In the genomic region with DNA sequence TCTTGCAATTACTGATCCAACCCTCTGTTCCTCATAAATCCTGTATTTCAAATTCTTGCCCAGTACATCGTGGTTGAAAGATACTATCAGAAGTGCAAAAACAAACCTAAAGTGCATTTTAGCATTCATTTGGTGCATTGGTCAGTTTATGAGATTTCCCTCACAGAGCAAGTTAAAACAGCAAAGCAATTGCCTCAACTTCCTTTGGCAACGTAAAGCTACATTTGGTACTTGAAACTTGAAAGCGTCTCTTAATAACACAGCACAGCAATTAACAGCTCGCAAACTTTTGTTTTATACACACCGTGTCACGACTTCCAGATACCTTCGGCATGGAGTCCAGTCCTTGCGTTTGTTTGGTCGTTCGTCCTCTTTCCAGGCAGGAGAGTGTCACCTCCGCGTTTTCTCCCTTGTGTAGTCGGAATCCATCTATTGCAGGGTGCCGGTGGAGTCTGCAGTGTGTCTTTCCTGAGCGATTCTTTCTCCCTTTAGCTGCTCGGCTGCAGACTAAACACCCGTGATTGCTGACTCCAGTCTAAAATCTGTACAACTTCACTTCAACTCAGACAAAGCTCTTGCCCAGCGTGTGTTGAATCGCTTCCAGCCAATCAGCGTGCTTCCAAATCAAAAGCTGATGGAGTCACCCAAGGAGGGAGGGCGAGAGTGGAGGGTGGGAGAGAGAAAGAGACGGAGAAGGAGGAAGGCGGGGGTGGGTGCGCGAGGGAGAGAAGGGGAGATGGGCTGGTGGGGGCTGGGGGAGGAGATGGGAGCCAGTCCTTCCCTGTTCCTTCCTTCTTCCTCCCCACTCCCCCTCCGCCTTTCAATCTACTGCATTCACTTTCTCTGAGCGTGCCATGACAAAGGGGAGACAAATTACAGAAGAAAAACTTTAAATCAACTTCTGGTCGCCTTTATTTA, we compare ENCODE assay signal across 9 cellular contexts. TPM values are rescaled to one million over a fixed set of nuclear protein-coding genes. Genes with fewer than 3 reads are reported as not detected.
DNase-seq lines count a peak whose midpoint lies in the region; ATAC-seq, FAIRE-seq and TF ChIP-seq lines count a peak whose summit lies in the region.
"Had no signal": no experiment of that assay in that cellular context is flagged by ENCODE, and none has a peak within 500 bp of the region (broad histone marks: within the 10 kb centered on the region; RNA-seq: fewer than 3 reads in every experiment).

A gene with protein sequence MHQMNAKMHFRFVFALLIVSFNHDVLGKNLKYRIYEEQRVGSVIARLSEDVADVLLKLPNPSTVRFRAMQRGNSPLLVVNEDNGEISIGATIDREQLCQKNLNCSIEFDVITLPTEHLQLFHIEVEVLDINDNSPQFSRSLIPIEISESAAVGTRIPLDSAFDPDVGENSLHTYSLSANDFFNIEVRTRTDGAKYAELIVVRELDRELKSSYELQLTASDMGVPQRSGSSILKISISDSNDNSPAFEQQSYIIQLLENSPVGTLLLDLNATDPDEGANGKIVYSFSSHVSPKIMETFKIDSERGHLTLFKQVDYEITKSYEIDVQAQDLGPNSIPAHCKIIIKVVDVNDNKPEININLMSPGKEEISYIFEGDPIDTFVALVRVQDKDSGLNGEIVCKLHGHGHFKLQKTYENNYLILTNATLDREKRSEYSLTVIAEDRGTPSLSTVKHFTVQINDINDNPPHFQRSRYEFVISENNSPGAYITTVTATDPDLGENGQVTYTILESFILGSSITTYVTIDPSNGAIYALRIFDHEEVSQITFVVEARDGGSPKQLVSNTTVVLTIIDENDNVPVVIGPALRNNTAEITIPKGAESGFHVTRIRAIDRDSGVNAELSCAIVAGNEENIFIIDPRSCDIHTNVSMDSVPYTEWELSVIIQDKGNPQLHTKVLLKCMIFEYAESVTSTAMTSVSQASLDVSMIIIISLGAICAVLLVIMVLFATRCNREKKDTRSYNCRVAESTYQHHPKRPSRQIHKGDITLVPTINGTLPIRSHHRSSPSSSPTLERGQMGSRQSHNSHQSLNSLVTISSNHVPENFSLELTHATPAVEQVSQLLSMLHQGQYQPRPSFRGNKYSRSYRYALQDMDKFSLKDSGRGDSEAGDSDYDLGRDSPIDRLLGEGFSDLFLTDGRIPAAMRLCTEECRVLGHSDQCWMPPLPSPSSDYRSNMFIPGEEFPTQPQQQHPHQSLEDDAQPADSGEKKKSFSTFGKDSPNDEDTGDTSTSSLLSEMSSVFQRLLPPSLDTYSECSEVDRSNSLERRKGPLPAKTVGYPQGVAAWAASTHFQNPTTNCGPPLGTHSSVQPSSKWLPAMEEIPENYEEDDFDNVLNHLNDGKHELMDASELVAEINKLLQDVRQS (minus strand): TSS at position 544 of the 918 bp plus-strand sequence. CDS start 406 bp downstream, at position 138.

- TSS peak; percentile 66 for BruUV-seq in endothelial cell of umbilical vein (replicated peaks; lab: Mats Ljungman, UMichigan)

- H3K4me1 ChIP-seq in endothelial cell of umbilical vein (ENCODE audit: control insufficient read depth, extremely low read depth, insufficient read depth, low read length) (peaks cover 10% of the 10 kb centered on the region), transverse colon (no peaks in the 10 kb centered on the region)

- ATAC-seq in HG03045 (IDR thresholded peaks at IDR 0.05; ENCODE audit: unreplicated experiment) (peak; percentile 49), HG02840 (IDR thresholded peaks at IDR 0.05; ENCODE audit: low FRiP score, unreplicated experiment) (no peak)

- TF ChIP-seq CTCF in endothelial cell of umbilical vein (IDR thresholded peaks at IDR 0.05; ENCODE audit: extremely low read depth in 1 of 2, insufficient read depth in 1 of 2, low read depth in 1 of 2, low read length in 2 of 2) (no peak), transverse colon (IDR thresholded peaks at IDR 0.05) (no peak)

- WGBS in transverse colon (ENCODE audit: low coverage in 1 of 2), 2 donors = 2 to 9% methylated on average over 22 to 26 of the region's 28 CpGs

- H3K36me3 ChIP-seq in endothelial cell of umbilical vein (ENCODE audit: control insufficient read depth in 2 of 2, extremely low read depth in 1 of 2, insufficient read depth in 2 of 2, low read length in 2 of 2) = no peaks in the 10 kb centered on the region
- no peaks in the 10 kb centered on the region for H3K36me3 ChIP-seq in transverse colon

- no peaks in the 10 kb centered on the region for H3K9me1 ChIP-seq in endothelial cell of umbilical vein (replicated peaks; ENCODE audit: control insufficient read depth, extremely low read depth, insufficient read depth, low read length)

- H3K27me3 ChIP-seq in endothelial cell of umbilical vein (ENCODE audit: control insufficient read depth in 2 of 2, insufficient read depth in 2 of 2, low read length in 2 of 2) (no peaks in the 10 kb centered on the region), transverse colon (no peaks in the 10 kb centered on the region)

- TF ChIP-seq POLR2A in endothelial cell of umbilical vein (IDR thresholded peaks at IDR 0.05; ENCODE audit: low read depth, low read length) (no peak), transverse colon (IDR thresholded peaks at IDR 0.05) (peak; percentile 57)

- CTCF ChIA-PET in endothelial cell of umbilical vein (lab: Charles Lee) = interaction anchor here (0.6 to 2.1 kb wide), 9 partner anchors 8 to 408 kb away, joined by 3 to 11 read pairs (median 3); no protein-coding TSS in a partner anchor

- POLR2A ChIA-PET in endothelial cell of umbilical vein (lab: Charles Lee) = interaction anchor here (0.6 kb wide), 2 partner anchors 14 to 17 kb away, joined by 3 to 6 read pairs; no protein-coding TSS in a partner anchor

- peak within 1 kb of the TSS; percentile 74 for H2AFZ ChIP-seq in endothelial cell of umbilical vein (ENCODE audit: low read depth, low read length)

- peak; percentile 24 for DNase-seq in stimulated activated CD4-positive, alpha-beta T cell treated with anti-CD3 and anti-CD28 coated beads, Interleukin-15, amount 100 ng/mL, for 24 hours
- no peak for DNase-seq in stimulated activated CD4-positive, alpha-beta T cell treated with anti-CD3 and anti-CD28 coated beads, Interleukin-2, amount 100 ng/mL, for 48 hours
- peak; percentile 35 for DNase-seq in RPMI8226
- DNase-seq in endothelial cell of umbilical vein (ENCODE audit: low read depth, low spot score) = peak; percentile 90
- DNase-seq in mesenteric fat pad (ENCODE audit: low spot score) = no peak
- peak; percentile 74 for DNase-seq in transverse colon
- DNase-seq: naive B cell had no signal

- H3K4me3 ChIP-seq in endothelial cell of umbilical vein (replicated peaks in 1 of 3; ENCODE audit: insufficient read depth in 1 of 3, low read depth in 1 of 3, low read length in 3 of 3) (peak within 1 kb of the TSS; percentile 38 to 94 (median 58)), transverse colon (peak within 1 kb of the TSS; percentile 32 to 56 (median 40))

- peak within 1 kb of the TSS; percentile 73 for H3K9ac ChIP-seq in endothelial cell of umbilical vein (replicated peaks; ENCODE audit: extremely low read depth, insufficient read depth, low read length)

- no peaks in the 10 kb centered on the region for H3K79me2 ChIP-seq in endothelial cell of umbilical vein (ENCODE audit: control insufficient read depth, insufficient read depth, low read length)

- no peaks in the 10 kb centered on the region for H3K9me3 ChIP-seq in endothelial cell of umbilical vein (replicated peaks; ENCODE audit: control insufficient read depth, insufficient read depth, low read length)
- H3K9me3 ChIP-seq in transverse colon = no peaks in the 10 kb centered on the region

- peak within 1 kb of the TSS; percentile 23 for H3K27ac ChIP-seq in endothelial cell of umbilical vein (ENCODE audit: insufficient read depth, low read depth, low read length)
- peak within 1 kb of the TSS; percentile 77 to 84 (median 82) for H3K27ac ChIP-seq in transverse colon

- in situ Hi-C loops in transverse colon (cut with MboI; ENCODE audit: low pct_ligation_motif_present in 1 of 4, low pct_unique_long_range_greater_than_20kb in 1 of 4, low sequenced_read_pairs in 3 of 4) = no loop called here

- TF ChIP-seq EP300 in transverse colon (IDR thresholded peaks at IDR 0.05; ENCODE audit: low read depth) = no peak

- no peaks in the 10 kb centered on the region for H4K20me1 ChIP-seq in endothelial cell of umbilical vein (replicated peaks; ENCODE audit: control insufficient read depth, extremely low read depth, insufficient read depth, low read length)

- dilution Hi-C loops in endothelial cell of umbilical vein (cut with MboI; ENCODE audit: extremely low pct_ligation_motif_present, low sequenced_read_pairs) = no loop called here

- intact Hi-C loops in endothelial cell of umbilical vein (cut with micrococcal nuclease) = loop anchor here (1.0 to 10.0 kb wide), 4 partner anchors 13 to 408 kb away; no protein-coding TSS in a partner anchor
- intact Hi-C loops in transverse colon (cut with DNase I; ENCODE audit: low total_unique reads) = loop anchor here (5.0 kb wide), 1 partner anchor 130 kb away; no protein-coding TSS in a partner anchor

- H3K4me2 ChIP-seq in endothelial cell of umbilical vein (ENCODE audit: insufficient read depth, low read length) = peak within 1 kb of the TSS; percentile 98

- FAIRE-seq in endothelial cell of umbilical vein (lab: Jason Lieb, UNC) = peak; percentile 81

TF ChIP-seq in endothelial cell of umbilical vein, 7 proteins besides CTCF, POLR2A, EP300 and RAD21:
- TF ChIP-seq POLR2AphosphoS5 (IDR thresholded peaks at IDR 0.05; ENCODE audit: insufficient read depth, low read depth, low read length) = no peak
TF ChIP-seq in endothelial cell of umbilical vein: peak in this region for 0.

RNA-seq across cellular contexts. Expression of the gene that starts here (rescaled TPM):
- total RNA-seq in endothelial cell of umbilical vein (1.4 and 1.5 TPM in 2 replicates), mesenteric fat pad (23.3 TPM), transverse colon (10 to 100 TPM; 10.6 to 27.1 (median 20.8) TPM)
- polyA plus RNA-seq in endothelial cell of umbilical vein = 1.4 and 2.2 TPM in 2 replicates
- 1.2 and 1.4 TPM in 2 replicates for polyA plus RNA-seq in endothelial cell of umbilical vein (2011; cell fraction: cytosol; rRNA removed)
- 2.3 and 2.4 TPM in 2 replicates for polyA plus RNA-seq in endothelial cell of umbilical vein (2011; cell fraction: nucleus; rRNA removed)
- 0.64 and 1.0 TPM in 2 replicates for polyA plus RNA-seq in endothelial cell of umbilical vein (2012)
- polyA minus RNA-seq in endothelial cell of umbilical vein = 5.4 and 7.1 TPM in 2 replicates
- not detected for polyA minus RNA-seq in endothelial cell of umbilical vein (2011; cell fraction: cytosol; rRNA and poly(A)+ RNA removed)
- 3.6 and 3.8 TPM in 2 replicates for polyA minus RNA-seq in endothelial cell of umbilical vein (2011; cell fraction: nucleus; rRNA and poly(A)+ RNA removed)

Comparison
In these comparisons a context has a peak if more than half of its experiments do, and no peak if none do; other contexts are left out.
1. DNase-seq: peak in stimulated activated CD4-positive, alpha-beta T cell treated with anti-CD3 and anti-CD28 coated beads, Interleukin-15, amount 100 ng/mL, for 24 hours (single experiment), RPMI8226 (single experiment), endothelial cell of umbilical vein (single experiment) and transverse colon (single experiment); none in stimulated activated CD4-positive, alpha-beta T cell treated with anti-CD3 and anti-CD28 coated beads, Interleukin-2, amount 100 ng/mL, for 48 hours (0 of 2) and mesenteric fat pad (single experiment).